In genomic region chr10:133258818-133259602, GRCh38 we compare ENCODE assay signal across 8 cellular contexts. TPM values are rescaled to one million over a fixed set of nuclear protein-coding genes. Genes with fewer than 3 reads are reported as not detected.
DNase-seq lines count a peak whose midpoint lies in the region; ATAC-seq lines count a peak whose summit lies in the region.

No MANE protein-coding gene starts in this region.

- DNase-seq in HCEC 1CT, result peak; percentile 99
- DNase-seq in SW 1271 (lab: John Stamatoyannopoulos, UW), result peak; percentile 84 to 95
- DNase-seq in activated naive CD8-positive, alpha-beta T cell treated with anti-CD3 and anti-CD28 coated beads, Interleukin-2, amount 10 ng/mL, durations not matched to agents 7 days and 5 days, result peak; percentile 79
- DNase-seq in left ventricle myocardium superior, result peak; percentile 79
- peak; percentile 57 to 58 for DNase-seq in stimulated activated CD4-positive, alpha-beta T cell treated with anti-CD3 and anti-CD28 coated beads, Interleukin-15, amount 100 ng/mL, for 1 hour (ENCODE audit: low read depth in 1 of 2, low spot score in 1 of 2)
- no peak for DNase-seq in DMS114 treated with DMSO at 0.1 percent for 48 hours (lab: John Stamatoyannopoulos, UW; ENCODE audit: unreplicated experiment)
- no peak for DNase-seq in NCI-H187 treated with DMSO at 0.1 percent for 48 hours (lab: John Stamatoyannopoulos, UW)
- no peak for DNase-seq in NCI-H446 treated with DMSO at 0.1 percent for 48 hours (lab: John Stamatoyannopoulos, UW)

- POLR2A ChIA-PET in activated naive CD8-positive, alpha-beta T cell treated with anti-CD3 and anti-CD28 coated beads, Interleukin-2, amount 10 ng/mL, durations not matched to agents 7 days and 5 days (lab: Charles Lee), result interaction anchor here (0.6 to 3.3 kb wide), 9 partner anchors 8 to 131 kb away, joined by 3 to 26 read pairs (median 4); partner anchors contain the start of gene ADAM8

- intact Hi-C loops in left ventricle myocardium superior (cut with micrococcal nuclease), result no loop called here

- H3K36me3 Mint-ChIP-seq in activated naive CD8-positive, alpha-beta T cell treated with anti-CD3 and anti-CD28 coated beads, Interleukin-2, amount 10 ng/mL, durations not matched to agents 7 days and 5 days, result no peaks in the 10 kb centered on the region

- peak; percentile 44 for ATAC-seq in activated naive CD8-positive, alpha-beta T cell treated with anti-CD3 and anti-CD28 coated beads, Interleukin-2, amount 10 ng/mL, durations not matched to agents 7 days and 5 days (ENCODE audit: low read depth)
- ATAC-seq in left ventricle myocardium superior, result peak; percentile 16

- H3K9me3 Mint-ChIP-seq in activated naive CD8-positive, alpha-beta T cell treated with anti-CD3 and anti-CD28 coated beads, Interleukin-2, amount 10 ng/mL, durations not matched to agents 7 days and 5 days, result no peaks in the 10 kb centered on the region

- peak overlapping the region; percentile 89 for H3K27ac Mint-ChIP-seq in activated naive CD8-positive, alpha-beta T cell treated with anti-CD3 and anti-CD28 coated beads, Interleukin-2, amount 10 ng/mL, durations not matched to agents 7 days and 5 days

- H3K4me1 Mint-ChIP-seq in activated naive CD8-positive, alpha-beta T cell treated with anti-CD3 and anti-CD28 coated beads, Interleukin-2, amount 10 ng/mL, durations not matched to agents 7 days and 5 days, result peaks cover 30% of the 10 kb centered on the region

- no peaks in the 10 kb centered on the region for H3K27me3 Mint-ChIP-seq in activated naive CD8-positive, alpha-beta T cell treated with anti-CD3 and anti-CD28 coated beads, Interleukin-2, amount 10 ng/mL, durations not matched to agents 7 days and 5 days

- H3K4me3 Mint-ChIP-seq in activated naive CD8-positive, alpha-beta T cell treated with anti-CD3 and anti-CD28 coated beads, Interleukin-2, amount 10 ng/mL, durations not matched to agents 7 days and 5 days, result peak overlapping the region; percentile 69

RNA-seq across cellular contexts. Expression of gene ADAM8, which starts 17.7 kb away (rescaled TPM):
- 10 to 100 TPM; 90.8 to 91.0 TPM for total RNA-seq in activated naive CD8-positive, alpha-beta T cell treated with anti-CD3 and anti-CD28 coated beads, Interleukin-2, amount 10 ng/mL, durations not matched to agents 7 days and 5 days
- 2.4 TPM for total RNA-seq in left ventricle myocardium superior

RNA-seq across cellular contexts. Expression of gene VENTX, which starts 21.4 kb away (rescaled TPM):
- under 1 TPM in 1 of 2 experiments, not detected in 1; 0.11 TPM for total RNA-seq in activated naive CD8-positive, alpha-beta T cell treated with anti-CD3 and anti-CD28 coated beads, Interleukin-2, amount 10 ng/mL, durations not matched to agents 7 days and 5 days
- total RNA-seq in left ventricle myocardium superior, result 0.99 TPM

RNA-seq across cellular contexts. Expression of gene UTF1, which starts 29.0 kb away (rescaled TPM):
- total RNA-seq in activated naive CD8-positive, alpha-beta T cell treated with anti-CD3 and anti-CD28 coated beads, Interleukin-2, amount 10 ng/mL, durations not matched to agents 7 days and 5 days, result not detected
- not detected for total RNA-seq in left ventricle myocardium superior

RNA-seq across cellular contexts. Expression of gene TUBGCP2, which starts 49.7 kb away (rescaled TPM):
- 10 to 100 TPM; 56.4 to 69.3 TPM for total RNA-seq in activated naive CD8-positive, alpha-beta T cell treated with anti-CD3 and anti-CD28 coated beads, Interleukin-2, amount 10 ng/mL, durations not matched to agents 7 days and 5 days
- total RNA-seq in left ventricle myocardium superior, result 42.6 TPM

RNA-seq across cellular contexts. Expression of gene ZNF511, which starts 49.7 kb away (rescaled TPM):
- total RNA-seq in activated naive CD8-positive, alpha-beta T cell treated with anti-CD3 and anti-CD28 coated beads, Interleukin-2, amount 10 ng/mL, durations not matched to agents 7 days and 5 days, result 10 to 100 TPM; 44.5 to 47.4 TPM
- total RNA-seq in left ventricle myocardium superior, result 45.1 TPM

Comparison
In these comparisons a context has a peak if more than half of its experiments do, and no peak if none do; other contexts are left out.
1. DNase-seq: peak in HCEC 1CT (single experiment), SW 1271 (2 of 2), activated naive CD8-positive, alpha-beta T cell treated with anti-CD3 and anti-CD28 coated beads, Interleukin-2, amount 10 ng/mL, durations not matched to agents 7 days and 5 days (single experiment), left ventricle myocardium superior (single experiment) and stimulated activated CD4-positive, alpha-beta T cell treated with anti-CD3 and anti-CD28 coated beads, Interleukin-15, amount 100 ng/mL, for 1 hour (2 of 2); none in DMS114 treated with DMSO at 0.1 percent for 48 hours (single experiment), NCI-H187 treated with DMSO at 0.1 percent for 48 hours (single experiment) and NCI-H446 treated with DMSO at 0.1 percent for 48 hours (single experiment).
2. RNA of gene ADAM8, which starts 17.7 kb away (total RNA-seq): 90.8 to 91.0 TPM in activated naive CD8-positive, alpha-beta T cell treated with anti-CD3 and anti-CD28 coated beads, Interleukin-2, amount 10 ng/mL, durations not matched to agents 7 days and 5 days; 2.4 TPM in left ventricle myocardium superior (single experiment); every median in the first group is over 10 times any median in the second.